1 cellular context compared by ENCODE assay signal in the genomic region with DNA sequence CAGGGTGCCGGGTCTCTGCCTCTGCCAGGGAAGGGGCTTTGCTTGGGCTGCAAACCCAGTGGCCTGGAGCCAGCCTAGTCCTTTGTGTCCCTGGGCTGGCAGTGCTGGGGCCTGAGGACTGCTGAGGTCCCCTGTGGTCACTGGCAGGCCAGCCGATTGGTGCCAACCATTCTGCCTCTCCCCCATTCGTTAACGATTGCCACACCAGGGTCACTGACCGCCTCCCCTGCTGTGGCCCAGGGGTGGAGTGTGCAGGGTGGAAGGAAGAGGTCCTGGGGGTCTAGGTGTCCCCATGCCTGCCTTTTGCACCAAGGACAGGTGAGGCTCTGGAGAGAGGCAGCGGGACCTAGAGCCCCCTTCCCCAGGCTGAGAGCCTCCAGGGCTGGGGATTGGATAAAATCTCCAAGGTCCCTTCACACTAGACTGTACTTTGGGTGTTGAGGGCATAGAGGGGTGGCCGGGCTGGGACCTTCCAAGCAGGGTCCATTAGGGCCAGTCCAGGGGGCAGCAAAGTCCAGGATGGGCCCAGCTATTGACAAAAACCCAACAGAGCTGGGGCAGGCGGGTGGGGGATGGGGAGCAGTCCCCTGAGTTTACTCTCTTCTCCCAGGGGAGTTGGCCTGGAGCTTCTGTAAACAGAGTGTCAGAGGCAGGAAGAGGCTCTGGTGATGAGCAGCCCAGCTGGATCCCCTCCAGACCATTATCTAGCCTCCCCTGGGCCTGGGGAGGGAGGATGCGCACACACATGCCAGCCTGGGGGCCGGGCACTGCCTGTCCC.
TF ChIP-seq lines count a peak whose summit lies in the region.

No MANE protein-coding gene starts in this region.

TF ChIP-seq in A549, 52 proteins besides CTCF, POLR2A, EP300 and RAD21 (continued from another document):
- TF ChIP-seq, protein P1, sequence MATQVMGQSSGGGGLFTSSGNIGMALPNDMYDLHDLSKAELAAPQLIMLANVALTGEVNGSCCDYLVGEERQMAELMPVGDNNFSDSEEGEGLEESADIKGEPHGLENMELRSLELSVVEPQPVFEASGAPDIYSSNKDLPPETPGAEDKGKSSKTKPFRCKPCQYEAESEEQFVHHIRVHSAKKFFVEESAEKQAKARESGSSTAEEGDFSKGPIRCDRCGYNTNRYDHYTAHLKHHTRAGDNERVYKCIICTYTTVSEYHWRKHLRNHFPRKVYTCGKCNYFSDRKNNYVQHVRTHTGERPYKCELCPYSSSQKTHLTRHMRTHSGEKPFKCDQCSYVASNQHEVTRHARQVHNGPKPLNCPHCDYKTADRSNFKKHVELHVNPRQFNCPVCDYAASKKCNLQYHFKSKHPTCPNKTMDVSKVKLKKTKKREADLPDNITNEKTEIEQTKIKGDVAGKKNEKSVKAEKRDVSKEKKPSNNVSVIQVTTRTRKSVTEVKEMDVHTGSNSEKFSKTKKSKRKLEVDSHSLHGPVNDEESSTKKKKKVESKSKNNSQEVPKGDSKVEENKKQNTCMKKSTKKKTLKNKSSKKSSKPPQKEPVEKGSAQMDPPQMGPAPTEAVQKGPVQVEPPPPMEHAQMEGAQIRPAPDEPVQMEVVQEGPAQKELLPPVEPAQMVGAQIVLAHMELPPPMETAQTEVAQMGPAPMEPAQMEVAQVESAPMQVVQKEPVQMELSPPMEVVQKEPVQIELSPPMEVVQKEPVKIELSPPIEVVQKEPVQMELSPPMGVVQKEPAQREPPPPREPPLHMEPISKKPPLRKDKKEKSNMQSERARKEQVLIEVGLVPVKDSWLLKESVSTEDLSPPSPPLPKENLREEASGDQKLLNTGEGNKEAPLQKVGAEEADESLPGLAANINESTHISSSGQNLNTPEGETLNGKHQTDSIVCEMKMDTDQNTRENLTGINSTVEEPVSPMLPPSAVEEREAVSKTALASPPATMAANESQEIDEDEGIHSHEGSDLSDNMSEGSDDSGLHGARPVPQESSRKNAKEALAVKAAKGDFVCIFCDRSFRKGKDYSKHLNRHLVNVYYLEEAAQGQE (IDR thresholded peaks at IDR 0.05): no peak
- no peak for TF ChIP-seq HOXB5 (CRISPR knock-in tag; IDR thresholded peaks at IDR 0.05)
